In genomic region chr6:70566751-70567382, GRCh38 we compare ENCODE assay signal across 8 cellular contexts. TPM values are rescaled to one million over a fixed set of nuclear protein-coding genes. Genes with fewer than 3 reads are reported as not detected.
DNase-seq lines count a peak whose midpoint lies in the region; ATAC-seq, FAIRE-seq and TF ChIP-seq lines count a peak whose summit lies in the region.

Gene SDHAF4 (plus strand): TSS chr6:70566930. CDS start chr6:70566941, 11 bp downstream.

- H3K4me3 Mint-ChIP-seq in activated naive CD8-positive, alpha-beta T cell treated with anti-CD3 and anti-CD28 coated beads, Interleukin-2, amount 10 ng/mL, durations not matched to agents 7 days and 5 days = peak within 1 kb of the TSS; percentile 89

- H3K27ac Mint-ChIP-seq in activated naive CD8-positive, alpha-beta T cell treated with anti-CD3 and anti-CD28 coated beads, Interleukin-2, amount 10 ng/mL, durations not matched to agents 7 days and 5 days = peak within 1 kb of the TSS; percentile 83

- H3K27ac ChIP-seq in pancreas (peak within 1 kb of the TSS; percentile 54 to 84 (median 61)), thyroid gland (peak within 1 kb of the TSS; percentile 78 to 83 (median 79))

- intact Hi-C loops in Right ventricle myocardium superior (cut with DNase I) = loop anchor here (5.0 kb wide), 1 partner anchor 100 kb away; the partner anchor contains the start of gene SMAP1
- intact Hi-C loops in pancreas (cut with DNase I) = no loop called here
- intact Hi-C loops in thyroid gland (cut with DNase I) = loop anchor here (10.0 kb wide), 1 partner anchor 108 kb away; no protein-coding TSS in a partner anchor

- no peak for FAIRE-seq in pancreas (lab: Jason Lieb, UNC)

- peaks cover 10% of the 10 kb centered on the region for H3K4me1 Mint-ChIP-seq in activated naive CD8-positive, alpha-beta T cell treated with anti-CD3 and anti-CD28 coated beads, Interleukin-2, amount 10 ng/mL, durations not matched to agents 7 days and 5 days

- TF ChIP-seq POLR2A in thyroid gland (IDR thresholded peaks at IDR 0.05) = peak; percentile 67 to 88

- H3K27me3 Mint-ChIP-seq in activated naive CD8-positive, alpha-beta T cell treated with anti-CD3 and anti-CD28 coated beads, Interleukin-2, amount 10 ng/mL, durations not matched to agents 7 days and 5 days = no peaks in the 10 kb centered on the region

- TF ChIP-seq CTCF in GM12872 (IDR thresholded peaks at IDR 0.05; ENCODE audit: insufficient read depth, low read depth, low read length) = peak; percentile 26
- no peak for TF ChIP-seq CTCF in pancreas (IDR thresholded peaks at IDR 0.05)
- peak in 2 of 6 experiments; percentile 15 to 21 for TF ChIP-seq CTCF in thyroid gland (IDR thresholded peaks at IDR 0.05)

- WGBS in pancreas, 2 donors = 0% methylated on average over 49 of the region's 49 CpGs
- 2 to 4% methylated on average over 20 to 21 of the region's 49 CpGs for WGBS in thyroid gland, 2 donors

- H3K9me3 Mint-ChIP-seq in activated naive CD8-positive, alpha-beta T cell treated with anti-CD3 and anti-CD28 coated beads, Interleukin-2, amount 10 ng/mL, durations not matched to agents 7 days and 5 days = peaks cover 1% of the 10 kb centered on the region

- H3K4me3 ChIP-seq in pancreas (peak within 1 kb of the TSS; percentile 52 to 81 (median 72)), thyroid gland (replicated peaks in 1 of 3) (peak within 1 kb of the TSS; percentile 51 to 81 (median 80))

- ATAC-seq in HG02678 (IDR thresholded peaks at IDR 0.05; ENCODE audit: unreplicated experiment) = peak; percentile 99
- ATAC-seq in activated naive CD8-positive, alpha-beta T cell treated with anti-CD3 and anti-CD28 coated beads, Interleukin-2, amount 10 ng/mL, durations not matched to agents 7 days and 5 days (ENCODE audit: low read depth) = peak; percentile 100
- peak; percentile 100 for ATAC-seq in Right ventricle myocardium superior (ENCODE audit: poor library complexity)
- peak; percentile 100 for ATAC-seq in pancreas

- H3K36me3 ChIP-seq in pancreas (no peaks in the 10 kb centered on the region), thyroid gland (no peaks in the 10 kb centered on the region)

- peaks cover 22% of the 10 kb centered on the region for H3K36me3 Mint-ChIP-seq in activated naive CD8-positive, alpha-beta T cell treated with anti-CD3 and anti-CD28 coated beads, Interleukin-2, amount 10 ng/mL, durations not matched to agents 7 days and 5 days

- DNase-seq in NCI-H1105 treated with DMSO at 0.1 percent for 48 hours (lab: John Stamatoyannopoulos, UW) (peak; percentile 88), SKM-1 treated with dmso at 0.1 percent for 144 hours (lab: John Stamatoyannopoulos, UW; ENCODE audit: unreplicated experiment) (peak; percentile 90), Right ventricle myocardium superior (peak; percentile 97), pancreas (peak; percentile 91 to 98 (median 94)), thyroid gland (peak; percentile 93 to 96)
- peak; percentile 96 for DNase-seq in activated naive CD8-positive, alpha-beta T cell treated with anti-CD3 and anti-CD28 coated beads, Interleukin-2, amount 10 ng/mL, durations not matched to agents 7 days and 5 days

- H3K27me3 ChIP-seq in pancreas (no peaks in the 10 kb centered on the region), thyroid gland (no peaks in the 10 kb centered on the region)

- H3K4me1 ChIP-seq in pancreas = no peaks in the 10 kb centered on the region
- H3K4me1 ChIP-seq in thyroid gland = peaks cover 0 to 4% of the 10 kb centered on the region in 2 donors

- H3K9me3 ChIP-seq in pancreas (no peaks in the 10 kb centered on the region), thyroid gland (no peaks in the 10 kb centered on the region)

- POLR2A ChIA-PET in activated naive CD8-positive, alpha-beta T cell treated with anti-CD3 and anti-CD28 coated beads, Interleukin-2, amount 10 ng/mL, durations not matched to agents 7 days and 5 days (lab: Charles Lee) = interaction anchor here (0.8 to 3.0 kb wide), 5 partner anchors 8 to 154 kb away, joined by 3 to 25 read pairs (median 8); partner anchors contain the start of genes FAM135A and SMAP1

RNA-seq across cellular contexts. Expression of gene SDHAF4, which starts in this region (rescaled TPM):
- 10 to 100 TPM; 13.9 to 15.9 TPM for total RNA-seq in activated naive CD8-positive, alpha-beta T cell treated with anti-CD3 and anti-CD28 coated beads, Interleukin-2, amount 10 ng/mL, durations not matched to agents 7 days and 5 days
- 17.8 TPM for total RNA-seq in Right ventricle myocardium superior
- total RNA-seq in pancreas = 1 to 10 TPM; 2.9 to 5.5 (median 4.1) TPM
- 10 to 100 TPM in 1 of 2 donors, 1 to 10 TPM in 1; 9.2 to 10.2 TPM for polyA plus RNA-seq in pancreas
- 10 to 100 TPM in 2 of 4 donors, 1 to 10 TPM in 2; 4.3 to 19.2 (median 9.9) TPM for total RNA-seq in thyroid gland

Comparison
In these comparisons a context has a peak if more than half of its experiments do, and no peak if none do; other contexts are left out.
1. Peak in every context shown above with its lines: DNase-seq, ATAC-seq, H3K4me3 ChIP-seq and H3K27ac ChIP-seq.
2. intact Hi-C loops: an anchor here in Right ventricle myocardium superior (5.0 kb wide) and thyroid gland (10.0 kb wide); none called in pancreas.